27 cellular contexts compared by ENCODE assay signal in the genomic region with DNA sequence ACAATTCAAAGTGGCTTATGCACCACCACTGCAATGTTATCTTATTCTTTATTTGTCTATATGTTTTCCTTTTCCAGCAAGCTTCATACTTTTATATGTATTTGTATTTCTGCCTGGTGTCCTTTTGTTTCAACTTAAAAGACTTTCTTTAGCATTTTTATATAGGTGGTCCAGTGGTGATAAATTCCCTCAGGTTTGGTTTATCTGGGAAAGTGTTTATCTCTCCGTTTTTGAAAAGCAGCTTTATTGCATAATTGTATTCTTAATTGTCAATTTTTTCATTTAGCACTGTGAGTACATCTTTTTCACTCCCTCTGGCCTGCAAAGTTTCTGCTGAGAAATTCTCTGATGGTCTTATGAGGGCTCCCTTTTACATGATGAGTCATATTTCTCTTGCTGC.
"Had no signal": no experiment of that assay in that cellular context is flagged by ENCODE, and none has a peak within 500 bp of the region (broad histone marks: within the 10 kb centered on the region; RNA-seq: fewer than 3 reads in every experiment).

No MANE protein-coding gene starts in this region.

- DNase-seq: stimulated activated CD4-positive, alpha-beta T cell treated with anti-CD3 and anti-CD28 coated beads, Interleukin-2, amount 100 ng/mL, for 48 hours; stimulated activated CD4-positive, alpha-beta T cell treated with anti-CD3 and anti-CD28 coated beads, Interleukin-4, amount 100 ng/mL, for 1 hour; stimulated activated CD4-positive, alpha-beta T cell treated with anti-CD3 and anti-CD28 coated beads, Interleukin-4, amount 100 ng/mL, for 24 hours; stimulated activated CD4-positive, alpha-beta T cell treated with anti-CD3 and anti-CD28 coated beads, Interleukin-4, amount 100 ng/mL, for 4 hours; stimulated activated CD8-positive, alpha-beta memory T cell treated with anti-CD3 and anti-CD28 coated beads, Interleukin-4, amount 100 ng/mL, for 48 hours; stimulated activated naive B cell treated with anti-CD40 and anti-IgM and Interleukin-4, amounts not matched to agents 10 μg/mL and 1 μg/mL and 100 μg/mL, for 72 hours; stimulated activated naive CD4-positive, alpha-beta T cell; stimulated activated naive CD4-positive, alpha-beta T cell treated with Interleukin-2 at 50 U/mL for 16 hours; stimulated activated naive CD8-positive, alpha-beta T cell treated with anti-CD3 and anti-CD28 coated beads, Interleukin-15, amount 100 ng/mL, for 72 hours; stimulated activated naive CD8-positive, alpha-beta T cell treated with anti-CD3 and anti-CD28 coated beads, Interleukin-15, Interleukin-2, amounts not matched to agents 100 U/mL and 50 U/mL, for 24 hours; stomach; substantia nigra; testis; thyroid gland; tibial artery; transverse colon; trophoblast cell; upper lobe of left lung; upper lobe of right lung; uterus had no signal

- H3K4me1 ChIP-seq: stomach, suprapubic skin, testis, thyroid gland, tibial artery, tibial nerve, transverse colon, upper lobe of left lung, upper lobe of right lung, uterus, vagina had no signal

- H3K27ac ChIP-seq: stomach, suprapubic skin, testis, thoracic aorta, thyroid gland, tibial artery, tibial nerve, transverse colon, upper lobe of left lung, upper lobe of right lung, uterus, vagina had no signal

- H3K9me3 ChIP-seq: thyroid gland, transverse colon, upper lobe of right lung, uterus, vagina had no signal

- ATAC-seq: stimulated activated effector memory CD8-positive, alpha-beta T cell treated with anti-CD3 and anti-CD28 coated beads, Interleukin-12 subunit alpha, Interleukin-12 subunit beta, amount 100 ng/mL, for 72 hours; stimulated activated memory B cell treated with anti-CD40 and anti-IgM and Interleukin-4, amounts not matched to agents 10 μg/mL and 1 μg/mL and 100 μg/mL, for 72 hours; stimulated activated naive B cell treated with anti-CD40 and anti-IgM and Interleukin-4, amounts not matched to agents 10 μg/mL and 1 μg/mL and 100 μg/mL, for 72 hours; stimulated activated naive CD8-positive, alpha-beta T cell treated with anti-CD3 and anti-CD28 coated beads, Interleukin-15, amount 100 ng/mL, for 72 hours; stimulated activated naive CD8-positive, alpha-beta T cell treated with anti-CD3 and anti-CD28 coated beads, Interleukin-15, Interleukin-2, amounts not matched to agents 100 U/mL and 50 U/mL, for 24 hours; upper lobe of right lung had no signal

- H3K27me3 ChIP-seq: stomach, suprapubic skin, testis, thyroid gland, tibial artery, tibial nerve, transverse colon, upper lobe of left lung, upper lobe of right lung, uterus, vagina had no signal

- H3K4me3 ChIP-seq: stomach, suprapubic skin, testis, thoracic aorta, thyroid gland, tibial artery, tibial nerve, transverse colon, upper lobe of left lung, upper lobe of right lung, uterus, vagina had no signal

- H3K36me3 ChIP-seq: stomach, suprapubic skin, thoracic aorta, thyroid gland, tibial artery, tibial nerve, transverse colon, upper lobe of left lung, upper lobe of right lung, uterus, vagina had no signal

- FAIRE-seq: urothelium cell line had no signal
